10 cellular contexts compared by ENCODE assay signal in genomic region chrX:39729834-39730670, GRCh38.
A peak's percentile ranks its signal among the peaks of the same experiment; 100 is the strongest.
DNase-seq lines count a peak whose midpoint lies in the region; ATAC-seq, FAIRE-seq and TF ChIP-seq lines count a peak whose summit lies in the region.
"Had no signal": no experiment of that assay in that cellular context is flagged by ENCODE, and none has a peak within 500 bp of the region (broad histone marks: within the 10 kb centered on the region; RNA-seq: fewer than 3 reads in every experiment).

No MANE protein-coding gene starts in this region.

- H3K36me3 Mint-ChIP-seq in mesothelial cell of epicardium, result no peaks in the 10 kb centered on the region
- H3K36me3 Mint-ChIP-seq: naive B cell had no signal

- TF ChIP-seq RAD21 in K562 (CRISPR knock-in tag; conservative IDR thresholded peaks at IDR 0.05 in 1 of 2, IDR thresholded peaks at IDR 0.05 in 1 of 2), result no peak

- H3K27me3 Mint-ChIP-seq in mesothelial cell of epicardium (ENCODE audit: low read depth), result peaks cover 1% of the 10 kb centered on the region

- H3K4me3 Mint-ChIP-seq in mesothelial cell of epicardium, result no peak overlapping the region

- H3K4me1 ChIP-seq in K562 (replicated peaks in 1 of 2; ENCODE audit: control insufficient read depth in 2 of 2, insufficient read depth in 2 of 2, low read length in 2 of 2), result peaks cover 8 to 9% of the 10 kb centered on the region in 2 experiments; a peak in 4 of 5 replicates

- POLR2A ChIA-PET in K562 (lab: Yijun Ruan, JAX), result interaction anchor here (0.6 kb wide), 1 partner anchor 238 kb away, joined by 3 read pairs; no protein-coding TSS in a partner anchor

- H3K36me3 ChIP-seq in K562 (ENCODE audit: control insufficient read depth, insufficient read depth, low read length), result no peaks in the 10 kb centered on the region
- H3K36me3 ChIP-seq: heart left ventricle had no signal

- in situ Hi-C loops in K562 (cut with MboI), result no loop called here

- FAIRE-seq in K562 (lab: Jason Lieb, UNC), result peak; percentile 79

- H2AFZ ChIP-seq in K562 (ENCODE audit: low read depth, low read length), result peak overlapping the region; percentile 88

- intact Hi-C loops in K562 (cut with micrococcal nuclease) (loop anchor here (10.0 kb wide), 3 partner anchors 75 to 375 kb away; no protein-coding TSS in a partner anchor), cardiac septum (cut with DNase I) (loop anchor here (5.0 to 10.0 kb wide), 3 partner anchors 82 to 375 kb away; no protein-coding TSS in a partner anchor)

- peak overlapping the region; percentile 49 for H3K27ac Mint-ChIP-seq in mesothelial cell of epicardium

- H3K27me3 ChIP-seq in K562 (ENCODE audit: control insufficient read depth in 2 of 2, insufficient read depth in 2 of 2, low read length in 2 of 2), result no peaks in the 10 kb centered on the region

- H3K9me3 ChIP-seq in K562 (replicated peaks; ENCODE audit: control insufficient read depth, insufficient read depth, low read depth, low read length), result no peaks in the 10 kb centered on the region

- TF ChIP-seq CTCF in K562 (IDR thresholded peaks at IDR 0.05 in 2 of 3, conservative IDR thresholded peaks at IDR 0.05 in 1 of 3; ENCODE audit: insufficient read depth in 2 of 3, low read depth in 1 of 3, low read length in 3 of 3) (no peak), mesothelial cell of epicardium (IDR thresholded peaks at IDR 0.05; ENCODE audit: unreplicated experiment) (no peak)

- DNase-seq in COLO829 (ENCODE audit: low spot score) (peak; percentile 89), NCI-H146 treated with DMSO at 0.1 percent for 48 hours (lab: John Stamatoyannopoulos, UW; ENCODE audit: unreplicated experiment) (peak; percentile 5), K562 (ENCODE audit: extremely low read depth in 1 of 4, low spot score in 3 of 4) (peak in 3 of 4 experiments; percentile 27 to 71 (median 67)), mesothelial cell of epicardium (ENCODE audit: low spot score in 2 of 2, unreplicated experiment in 2 of 2) (no peak), Kasumi-1 (lab: John Stamatoyannopoulos, UW) (no peak), NCI-H2107 treated with DMSO at 0.1 percent for 48 hours (lab: John Stamatoyannopoulos, UW; ENCODE audit: unreplicated experiment) (no peak), cardiac septum (ENCODE audit: low spot score) (no peak)
- no peak for DNase-seq in stimulated activated naive CD4-positive, alpha-beta T cell treated with Interleukin-2 at 50 U/mL for 16 hours (lab: John Stamatoyannopoulos, UW)

- no peaks in the 10 kb centered on the region for H4K20me1 ChIP-seq in K562 (replicated peaks; ENCODE audit: control insufficient read depth, insufficient read depth, low read length)

- peak; percentile 76 for ATAC-seq in K562

- no peaks in the 10 kb centered on the region for H3K79me2 ChIP-seq in K562 (ENCODE audit: control insufficient read depth, insufficient read depth, low read length)

- H3K9ac ChIP-seq in K562 (ENCODE audit: insufficient read depth in 1 of 2, low read depth in 2 of 2, low read length in 2 of 2), result peak overlapping the region; percentile 20 to 37; a peak in 3 of 4 replicates

- TF ChIP-seq EP300 in K562 (IDR thresholded peaks at IDR 0.05; ENCODE audit: low read length), result peak; percentile 26; the same call in 1 of the 2 replicates

- no peak for TF ChIP-seq POLR2A in K562 (conservative IDR thresholded peaks at IDR 0.05)

- peak overlapping the region; percentile 64 for H3K4me2 ChIP-seq in K562 (ENCODE audit: insufficient read depth, low read length)

- peaks cover 7% of the 10 kb centered on the region for H3K9me3 Mint-ChIP-seq in mesothelial cell of epicardium

- CTCF ChIA-PET in K562 (lab: Yijun Ruan, JAX; ENCODE audit: low intra/inter-chr PET ratio), result interaction anchor here (0.6 kb wide), 1 partner anchor 124 kb away, joined by 4 read pairs; no protein-coding TSS in a partner anchor

- peak overlapping the region; percentile 16; the same call in 1 of the 2 replicates for H3K4me3 ChIP-seq in K562
- H3K4me3 ChIP-seq: heart left ventricle had no signal

- peaks cover 41% of the 10 kb centered on the region for H3K4me1 Mint-ChIP-seq in mesothelial cell of epicardium

- BruUV-seq in K562 (replicated peaks; lab: Mats Ljungman, UMichigan), result no TSS peak

- H3K9me1 ChIP-seq in K562 (ENCODE audit: control insufficient read depth, insufficient read depth, low read length), result no peaks in the 10 kb centered on the region

- peak overlapping the region; percentile 28; the same call in 1 of the 3 replicates for H3K27ac ChIP-seq in K562 (ENCODE audit: extremely low read depth, low read depth, low read length)

- 10% methylated on average over 14 of the region's 22 CpGs for WGBS in K562 (ENCODE audit: insufficient coverage, low coverage, missing lambda C conversion rate)

TF ChIP-seq in K562, 482 proteins besides CTCF, POLR2A, EP300 and RAD21 (continues in another document):
- TF ChIP-seq FOSL1 (tag; conservative IDR thresholded peaks at IDR 0.05) (no peak), ZNF740 (CRISPR knock-in tag; IDR thresholded peaks at IDR 0.05) (peak; percentile 66; the same call in 1 of the 2 replicates), ZNF740 (tag; IDR thresholded peaks at IDR 0.05) (no peak), CBFA2T2 (conservative IDR thresholded peaks at IDR 0.05) (peak; percentile 42), TAF15 (IDR thresholded peaks at IDR 0.05; ENCODE audit: low read depth, low read length) (no peak), SFPQ (IDR thresholded peaks at IDR 0.05; ENCODE audit: low read depth, low read length) (no peak), ZNF324 (CRISPR knock-in tag; IDR thresholded peaks at IDR 0.05) (no peak), ZSCAN32 (CRISPR knock-in tag; IDR thresholded peaks at IDR 0.05) (no peak), RNF2 (IDR thresholded peaks at IDR 0.05) (0 out of 2 replicates have a peak, but pooled peaks have one; percentile 52), NONO (IDR thresholded peaks at IDR 0.05; ENCODE audit: low read depth in 2 of 2, low read length in 1 of 2) (no peak), GATAD2B (IDR thresholded peaks at IDR 0.05; ENCODE audit: borderline replicate concordance) (no peak), CBX2 (IDR thresholded peaks at IDR 0.05; ENCODE audit: insufficient read depth, low read length, poor library complexity, severe bottlenecking) (no peak), BHLHE40 (IDR thresholded peaks at IDR 0.05; ENCODE audit: low read length) (peak; percentile 74), SRSF1 (IDR thresholded peaks at IDR 0.05; ENCODE audit: low read depth, low read length) (no peak), ZBTB5 (IDR thresholded peaks at IDR 0.05) (no peak), ZNF75A (CRISPR knock-in tag; IDR thresholded peaks at IDR 0.05) (no peak), SMARCC2 (IDR thresholded peaks at IDR 0.05; ENCODE audit: low read depth) (no peak), MLX (CRISPR knock-in tag; conservative IDR thresholded peaks at IDR 0.05) (no peak), NFYB (IDR thresholded peaks at IDR 0.05; ENCODE audit: extremely low read depth, insufficient read length) (no peak), HDAC2 (IDR thresholded peaks at IDR 0.05) (no peak)

Comparison
In these comparisons a context has a peak if more than half of its experiments do, and no peak if none do; other contexts are left out.
1. DNase-seq: peak in COLO829 (single experiment), NCI-H146 treated with DMSO at 0.1 percent for 48 hours (single experiment) and K562 (3 of 4); none in mesothelial cell of epicardium (0 of 2), Kasumi-1 (0 of 2), NCI-H2107 treated with DMSO at 0.1 percent for 48 hours (single experiment), cardiac septum (single experiment) and stimulated activated naive CD4-positive, alpha-beta T cell treated with Interleukin-2 at 50 U/mL for 16 hours (single experiment).